ENCODE assay signal across 13 cellular contexts in genomic region chr16:14043793-14044192, GRCh38.
"Had no signal": no experiment of that assay in that cellular context is flagged by ENCODE, and none has a peak within 500 bp of the region (broad histone marks: within the 10 kb centered on the region; RNA-seq: fewer than 3 reads in every experiment).

No MANE protein-coding gene starts in this region.

- ATAC-seq: activated naive CD4-positive, alpha-beta T cell treated with anti-CD3 and anti-CD28 coated beads, Interleukin-2, amount 50 U/mL, for 72 hours; activated T-cell treated with anti-CD3 and anti-CD28 coated beads, Interleukin-2, amount 50 U/mL, for 4 hours; stimulated activated effector memory CD8-positive, alpha-beta T cell treated with anti-CD3 and anti-CD28 coated beads, Interleukin-12 subunit alpha, Interleukin-12 subunit beta, amount 100 ng/mL, for 72 hours had no signal

- H3K4me2 ChIP-seq: smooth muscle cell had no signal

- DNase-seq: activated CD4-positive, alpha-beta memory T cell treated with anti-CD3 and anti-CD28 coated beads for 36 hours; activated effector memory CD4-positive, alpha-beta T cell treated with anti-CD3 and anti-CD28 coated beads, Interleukin-2, amount 50 U/mL, for 16 hours; activated T-cell treated with anti-CD3 and anti-CD28 coated beads, Interleukin-2, amount 50 U/mL, for 4 hours; anterior cingulate cortex; colonic mucosa; effector CD4-positive, alpha-beta T cell; midbrain; naive B cell; retina; SHP77 had no signal

- H3K27me3 ChIP-seq: colonic mucosa had no signal

- H3K27ac ChIP-seq: colonic mucosa had no signal

- H3K9me3 ChIP-seq: colonic mucosa had no signal

- H3K4me1 ChIP-seq: colonic mucosa had no signal

- H3K4me3 ChIP-seq: colonic mucosa, smooth muscle cell had no signal

- H3K36me3 ChIP-seq: colonic mucosa had no signal
